Comparison of ENCODE assay signal across 10 cellular contexts in genomic region chr3:7504886-7505775, GRCh38.
A peak's percentile ranks its signal among the peaks of the same experiment; 100 is the strongest.
DNase-seq lines count a peak whose midpoint lies in the region; ATAC-seq and TF ChIP-seq lines count a peak whose summit lies in the region.
"Had no signal": no experiment of that assay in that cellular context is flagged by ENCODE, and none has a peak within 500 bp of the region (broad histone marks: within the 10 kb centered on the region; RNA-seq: fewer than 3 reads in every experiment).

No MANE protein-coding gene starts in this region.

- H3K27ac ChIP-seq in A673 (ENCODE audit: low read depth, low read length, poor library complexity, severe bottlenecking) (no peak overlapping the region), PC-3 (ENCODE audit: low read length) (peak overlapping the region; percentile 58), left lung (peak overlapping the region; percentile 37 to 51), vagina (no peak overlapping the region)

- H2AFZ ChIP-seq in PC-3 (ENCODE audit: low read length): no peak overlapping the region

- H3K9me3 ChIP-seq in A673 (ENCODE audit: low read depth, low read length, poor library complexity, severe bottlenecking) (no peaks in the 10 kb centered on the region), PC-3 (ENCODE audit: low read length) (peaks cover 17% of the 10 kb centered on the region), left lung (peaks cover 0 to 7% of the 10 kb centered on the region in 2 donors), vagina (no peaks in the 10 kb centered on the region)

- BruUV-seq in A673 (replicated peaks; lab: Mats Ljungman, UMichigan) (no TSS peak), PC-3 (replicated peaks; lab: Mats Ljungman, UMichigan) (no TSS peak)

- ATAC-seq in PC-3: no peak
- peak; percentile 70 for ATAC-seq in left lung
- no peak for ATAC-seq in GM21723 (IDR thresholded peaks at IDR 0.05; ENCODE audit: unreplicated experiment)
- ATAC-seq in HG03196 (IDR thresholded peaks at IDR 0.05; ENCODE audit: unreplicated experiment): no peak

- H3K4me3 Mint-ChIP-seq in endothelial cell (ENCODE audit: unreplicated experiment): no peak overlapping the region
- H3K4me3 Mint-ChIP-seq: central memory CD8-positive, alpha-beta T cell had no signal

- POLR2A ChIA-PET in A673 (lab: Charles Lee; ENCODE audit: low non-redundant PET) (no interaction called here), PC-3 (lab: Charles Lee; ENCODE audit: unreplicated experiment) (no interaction called here)

- no peak overlapping the region for H3K27ac Mint-ChIP-seq in endothelial cell (ENCODE audit: unreplicated experiment)

- no peaks in the 10 kb centered on the region for H3F3A ChIP-seq in PC-3 (ENCODE audit: low read length, unreplicated experiment)

- no peak overlapping the region; the same call in 1 of the 2 replicates for H3K4me2 ChIP-seq in PC-3 (ENCODE audit: low read length)

- H3K4me3 ChIP-seq in A673 (ENCODE audit: low read depth, low read length, poor library complexity, severe bottlenecking) (no peak overlapping the region), PC-3 (ENCODE audit: low read length) (no peak overlapping the region), left lung (no peak overlapping the region), vagina (no peak overlapping the region)

- H3K27me3 Mint-ChIP-seq in endothelial cell (ENCODE audit: unreplicated experiment): no peaks in the 10 kb centered on the region
- H3K27me3 Mint-ChIP-seq: central memory CD8-positive, alpha-beta T cell had no signal

- H3K4me1 Mint-ChIP-seq in endothelial cell (ENCODE audit: unreplicated experiment): peaks cover 11% of the 10 kb centered on the region
- H3K4me1 Mint-ChIP-seq: central memory CD8-positive, alpha-beta T cell had no signal

- H3K4me1 ChIP-seq in A673 (ENCODE audit: insufficient read depth, low read length, poor library complexity, severe bottlenecking): no peaks in the 10 kb centered on the region
- peaks cover 6% of the 10 kb centered on the region; the same call in 1 of the 2 replicates for H3K4me1 ChIP-seq in PC-3 (ENCODE audit: insufficient read depth, low read length)
- H3K4me1 ChIP-seq in left lung: no peaks in the 10 kb centered on the region
- peaks cover 7% of the 10 kb centered on the region for H3K4me1 ChIP-seq in vagina

- no peaks in the 10 kb centered on the region for H3K9me2 ChIP-seq in PC-3 (replicated peaks; ENCODE audit: low read length)

- TF ChIP-seq CTCF in A673 (conservative IDR thresholded peaks at IDR 0.05; ENCODE audit: low read depth, low read length) (no peak), PC-3 (conservative IDR thresholded peaks at IDR 0.05; ENCODE audit: low read depth, low read length) (no peak), endothelial cell (IDR thresholded peaks at IDR 0.05; ENCODE audit: unreplicated experiment) (no peak), left lung (IDR thresholded peaks at IDR 0.05) (no peak), vagina (IDR thresholded peaks at IDR 0.05) (no peak)

- DNase-seq in A673 (ENCODE audit: low spot score) (peak; percentile 61), PC-3 (peak; percentile 70), endothelial cell (ENCODE audit: low spot score) (peak; percentile 8), left lung (no peak), vagina (ENCODE audit: extremely low spot score in 2 of 2) (no peak)
- DNase-seq in activated CD4-positive, alpha-beta T cell treated with anti-CD3 and anti-CD28 coated beads for 48 hours: no peak
- DNase-seq: NCI-H446 had no signal

- no peaks in the 10 kb centered on the region for H3K36me3 Mint-ChIP-seq in endothelial cell (ENCODE audit: low read depth, unreplicated experiment)

- intact Hi-C loops in A673 (cut with micrococcal nuclease; ENCODE audit: unreplicated experiment) (no loop called here), PC-3 (cut with micrococcal nuclease) (no loop called here), left lung (cut with DNase I) (no loop called here), vagina (cut with DNase I) (no loop called here)

- no peaks in the 10 kb centered on the region for H3K27me3 ChIP-seq in A673 (replicated peaks; ENCODE audit: insufficient read depth, low read depth, low read length, poor library complexity)
- H3K27me3 ChIP-seq in PC-3 (ENCODE audit: low read length): no peaks in the 10 kb centered on the region
- no peaks in the 10 kb centered on the region for H3K27me3 ChIP-seq in left lung
- no peaks in the 10 kb centered on the region for H3K27me3 ChIP-seq in vagina

- H3K79me2 ChIP-seq in PC-3 (ENCODE audit: low read length): no peaks in the 10 kb centered on the region

- no peaks in the 10 kb centered on the region for H4K20me1 ChIP-seq in PC-3 (ENCODE audit: low read length)

- CTCF ChIA-PET in A673 (lab: Charles Lee): no interaction called here
- CTCF ChIA-PET in PC-3 (lab: Charles Lee): no interaction called here

- no peak overlapping the region for H3K9ac ChIP-seq in PC-3 (ENCODE audit: low read length)

- TF ChIP-seq POLR2A in vagina (IDR thresholded peaks at IDR 0.05): no peak

- H3K36me3 ChIP-seq in A673 (ENCODE audit: insufficient read depth, low read length, poor library complexity, severe bottlenecking) (no peaks in the 10 kb centered on the region), PC-3 (ENCODE audit: low read depth, low read length) (no peaks in the 10 kb centered on the region), left lung (no peaks in the 10 kb centered on the region), vagina (no peaks in the 10 kb centered on the region)

- no peaks in the 10 kb centered on the region for H3K9me3 Mint-ChIP-seq in endothelial cell (ENCODE audit: unreplicated experiment)

Comparison
In these comparisons a context has a peak if more than half of its experiments do, and no peak if none do; other contexts are left out.
1. DNase-seq: peak in A673 (single experiment), PC-3 (single experiment) and endothelial cell (single experiment); none in left lung (0 of 2), vagina (0 of 2) and activated CD4-positive, alpha-beta T cell treated with anti-CD3 and anti-CD28 coated beads for 48 hours (single experiment).
2. H3K27ac ChIP-seq: peak in PC-3 (single experiment) and left lung (2 of 2); none in A673 (single experiment) and vagina (single experiment).